Comparison of ENCODE assay signal across 1 cellular context in genomic region chr2:177243073-177243472, GRCh38.
TF ChIP-seq lines count a peak whose summit lies in the region.

No MANE protein-coding gene starts in this region.

TF ChIP-seq in liver, 16 proteins besides CTCF, POLR2A, EP300 and RAD21 (continued from another document):
- TF ChIP-seq ZBTB33 (IDR thresholded peaks at IDR 0.05), result no peak
- no peak for TF ChIP-seq MAX (IDR thresholded peaks at IDR 0.05)
